22 cellular contexts compared by ENCODE assay signal in genomic region chrX:105126201-105126600, GRCh38.
"Had no signal": no experiment of that assay in that cellular context is flagged by ENCODE, and none has a peak within 500 bp of the region (broad histone marks: within the 10 kb centered on the region; RNA-seq: fewer than 3 reads in every experiment).

No MANE protein-coding gene starts in this region.

- H3K36me3 ChIP-seq: adrenal gland, gastrocnemius medialis, right atrium auricular region, WERI-Rb-1 had no signal

- H3K36me3 Mint-ChIP-seq: activated CD8-positive, alpha-beta memory T cell treated with anti-CD3 and anti-CD28 coated beads, Interleukin-2, amount 10 ng/mL, durations not matched to agents 7 days and 5 days; activated naive CD4-positive, alpha-beta T cell treated with anti-CD3 and anti-CD28 coated beads, Interleukin-2, amount 10 ng/mL, durations not matched to agents 7 days and 5 days; brain; stimulated activated memory B cell treated with anti-CD40 and anti-IgM and Interleukin-4, amounts not matched to agents 10 μg/mL and 1 μg/mL and 100 μg/mL, for 72 hours had no signal

- FAIRE-seq: kidney, urothelium cell line had no signal

- H3K4me1 ChIP-seq: adrenal gland, gastrocnemius medialis, right atrium auricular region had no signal

- H3K4me1 Mint-ChIP-seq: activated CD8-positive, alpha-beta memory T cell treated with anti-CD3 and anti-CD28 coated beads, Interleukin-2, amount 10 ng/mL, durations not matched to agents 7 days and 5 days; activated naive CD4-positive, alpha-beta T cell treated with anti-CD3 and anti-CD28 coated beads, Interleukin-2, amount 10 ng/mL, durations not matched to agents 7 days and 5 days; nephron; stimulated activated memory B cell treated with anti-CD40 and anti-IgM and Interleukin-4, amounts not matched to agents 10 μg/mL and 1 μg/mL and 100 μg/mL, for 72 hours; T-helper 17 cell had no signal

- ATAC-seq: activated CD8-positive, alpha-beta memory T cell treated with anti-CD3 and anti-CD28 coated beads, Interleukin-2, amount 10 ng/mL, durations not matched to agents 7 days and 5 days; gastrocnemius medialis; left ventricle myocardium superior; stimulated activated memory B cell treated with anti-CD40 and anti-IgM and Interleukin-4, amounts not matched to agents 10 μg/mL and 1 μg/mL and 100 μg/mL, for 72 hours; T-helper 17 cell had no signal

- H3K27ac Mint-ChIP-seq: activated CD8-positive, alpha-beta memory T cell treated with anti-CD3 and anti-CD28 coated beads, Interleukin-2, amount 10 ng/mL, durations not matched to agents 7 days and 5 days; activated naive CD4-positive, alpha-beta T cell treated with anti-CD3 and anti-CD28 coated beads, Interleukin-2, amount 10 ng/mL, durations not matched to agents 7 days and 5 days; activated T-cell treated with anti-CD3 and anti-CD28 coated beads, Interleukin-2, amount 50 U/mL, for 24 hours; brain; dendritic cell treated with granulocyte-macrophage colony-stimulating factor and Interleukin-4, amounts not matched to agents 40 ng/mL and 50 ng/mL, for 4 days; nephron; stimulated activated memory B cell treated with anti-CD40 and anti-IgM and Interleukin-4, amounts not matched to agents 10 μg/mL and 1 μg/mL and 100 μg/mL, for 72 hours; T-helper 17 cell had no signal

- H3K27me3 ChIP-seq: right atrium auricular region had no signal

- H3K27me3 Mint-ChIP-seq: activated CD8-positive, alpha-beta memory T cell treated with anti-CD3 and anti-CD28 coated beads, Interleukin-2, amount 10 ng/mL, durations not matched to agents 7 days and 5 days; activated naive CD4-positive, alpha-beta T cell treated with anti-CD3 and anti-CD28 coated beads, Interleukin-2, amount 10 ng/mL, durations not matched to agents 7 days and 5 days; brain; dendritic cell treated with granulocyte-macrophage colony-stimulating factor and Interleukin-4, amounts not matched to agents 40 ng/mL and 50 ng/mL, for 4 days; stimulated activated memory B cell treated with anti-CD40 and anti-IgM and Interleukin-4, amounts not matched to agents 10 μg/mL and 1 μg/mL and 100 μg/mL, for 72 hours; T-helper 17 cell had no signal

- DNase-seq: activated CD4-positive, alpha-beta T cell treated with anti-CD3 and anti-CD28 coated beads, Interleukin-2, amount 50 U/mL, for 48 hours; activated CD8-positive, alpha-beta memory T cell treated with anti-CD3 and anti-CD28 coated beads, Interleukin-2, amount 10 ng/mL, durations not matched to agents 7 days and 5 days; activated naive CD4-positive, alpha-beta T cell treated with anti-CD3 and anti-CD28 coated beads, Interleukin-2, amount 10 ng/mL, durations not matched to agents 7 days and 5 days; activated T-cell treated with anti-CD3 and anti-CD28 coated beads, Interleukin-2, amount 50 U/mL, for 24 hours; adrenal gland; cerebellar nuclear complex; effector memory CD4-positive, alpha-beta T cell; gastrocnemius medialis; kidney; left ventricle myocardium superior; mesendoderm; nucleus accumbens; stimulated activated CD4-positive, alpha-beta T cell treated with anti-CD3 and anti-CD28 coated beads, Interleukin-2, amount 100 ng/mL, for 48 hours; T-helper 17 cell; WERI-Rb-1 had no signal

- H3K9me3 Mint-ChIP-seq: activated naive CD4-positive, alpha-beta T cell treated with anti-CD3 and anti-CD28 coated beads, Interleukin-2, amount 10 ng/mL, durations not matched to agents 7 days and 5 days; activated T-cell treated with anti-CD3 and anti-CD28 coated beads, Interleukin-2, amount 50 U/mL, for 24 hours; brain; dendritic cell treated with granulocyte-macrophage colony-stimulating factor and Interleukin-4, amounts not matched to agents 40 ng/mL and 50 ng/mL, for 4 days; nephron; stimulated activated memory B cell treated with anti-CD40 and anti-IgM and Interleukin-4, amounts not matched to agents 10 μg/mL and 1 μg/mL and 100 μg/mL, for 72 hours had no signal

- H3K4me3 ChIP-seq: adrenal gland, gastrocnemius medialis, right atrium auricular region had no signal

- H3K27ac ChIP-seq: adrenal gland, epithelial cell of prostate, gastrocnemius medialis, right atrium auricular region, WERI-Rb-1 had no signal

- H3K9me3 ChIP-seq: adrenal gland, gastrocnemius medialis, right atrium auricular region had no signal

- H3K4me3 Mint-ChIP-seq: activated CD8-positive, alpha-beta memory T cell treated with anti-CD3 and anti-CD28 coated beads, Interleukin-2, amount 10 ng/mL, durations not matched to agents 7 days and 5 days; activated naive CD4-positive, alpha-beta T cell treated with anti-CD3 and anti-CD28 coated beads, Interleukin-2, amount 10 ng/mL, durations not matched to agents 7 days and 5 days; activated T-cell treated with anti-CD3 and anti-CD28 coated beads, Interleukin-2, amount 50 U/mL, for 24 hours; brain; dendritic cell treated with granulocyte-macrophage colony-stimulating factor and Interleukin-4, amounts not matched to agents 40 ng/mL and 50 ng/mL, for 4 days; nephron; stimulated activated memory B cell treated with anti-CD40 and anti-IgM and Interleukin-4, amounts not matched to agents 10 μg/mL and 1 μg/mL and 100 μg/mL, for 72 hours; T-helper 17 cell had no signal
